In genomic region chr11:16088774-16089173, GRCh38 we compare ENCODE assay signal across 22 cellular contexts.
"Had no signal": no experiment of that assay in that cellular context is flagged by ENCODE, and none has a peak within 500 bp of the region (broad histone marks: within the 10 kb centered on the region; RNA-seq: fewer than 3 reads in every experiment).

No MANE protein-coding gene starts in this region.

- DNase-seq: hippocampal formation; kidney; left ventricle myocardium inferior; mesendoderm; naive thymus-derived CD4-positive, alpha-beta T cell; ovary; spleen; stimulated activated CD4-positive, alpha-beta T cell treated with anti-CD3 and anti-CD28 coated beads, Interleukin-4, amount 100 ng/mL, for 24 hours; stimulated activated naive CD4-positive, alpha-beta T cell treated with Interleukin-2 at 50 U/mL for 16 hours; stimulated activated naive CD8-positive, alpha-beta T cell treated with anti-CD3 and anti-CD28 coated beads, Interleukin-15, amount 100 ng/mL, for 72 hours; substantia nigra; uterus had no signal

- H3K36me3 Mint-ChIP-seq: mesothelial cell of epicardium; naive thymus-derived CD4-positive, alpha-beta T cell; natural killer cell treated with Interleukin-12 subunit alpha and Interleukin-12 subunit beta and Interleukin-15 and Interleukin-18, amount 100 ng/mL, for 72 hours; stimulated activated memory B cell treated with anti-CD40 and anti-IgM and Interleukin-4, amounts not matched to agents 10 μg/mL and 1 μg/mL and 100 μg/mL, for 72 hours; type B pancreatic cell had no signal

- H3K9me3 ChIP-seq: left ventricle myocardium inferior, ovary, right atrium auricular region, spleen, tibial nerve, uterus had no signal

- H3K36me3 ChIP-seq: left ventricle myocardium inferior, ovary, right atrium auricular region, spleen, tibial nerve, uterus had no signal

- H3K27ac Mint-ChIP-seq: mesothelial cell of epicardium; naive thymus-derived CD4-positive, alpha-beta T cell; natural killer cell treated with Interleukin-12 subunit alpha and Interleukin-12 subunit beta and Interleukin-15 and Interleukin-18, amount 100 ng/mL, for 72 hours; progenitor cell of endocrine pancreas; stimulated activated memory B cell treated with anti-CD40 and anti-IgM and Interleukin-4, amounts not matched to agents 10 μg/mL and 1 μg/mL and 100 μg/mL, for 72 hours; stimulated activated naive CD8-positive, alpha-beta T cell treated with anti-CD3 and anti-CD28 coated beads, Interleukin-15, amount 100 ng/mL, for 72 hours; type B pancreatic cell had no signal

- H3K4me1 ChIP-seq: spleen, uterus had no signal

- H3K4me1 Mint-ChIP-seq: naive thymus-derived CD4-positive, alpha-beta T cell; stimulated activated memory B cell treated with anti-CD40 and anti-IgM and Interleukin-4, amounts not matched to agents 10 μg/mL and 1 μg/mL and 100 μg/mL, for 72 hours; stimulated activated naive CD8-positive, alpha-beta T cell treated with anti-CD3 and anti-CD28 coated beads, Interleukin-15, amount 100 ng/mL, for 72 hours had no signal

- H3K4me3 Mint-ChIP-seq: mesothelial cell of epicardium; naive thymus-derived CD4-positive, alpha-beta T cell; natural killer cell treated with Interleukin-12 subunit alpha and Interleukin-12 subunit beta and Interleukin-15 and Interleukin-18, amount 100 ng/mL, for 72 hours; stimulated activated memory B cell treated with anti-CD40 and anti-IgM and Interleukin-4, amounts not matched to agents 10 μg/mL and 1 μg/mL and 100 μg/mL, for 72 hours; stimulated activated naive CD8-positive, alpha-beta T cell treated with anti-CD3 and anti-CD28 coated beads, Interleukin-15, amount 100 ng/mL, for 72 hours; type B pancreatic cell had no signal

- FAIRE-seq: kidney had no signal

- H3K27me3 Mint-ChIP-seq: naive thymus-derived CD4-positive, alpha-beta T cell; natural killer cell treated with Interleukin-12 subunit alpha and Interleukin-12 subunit beta and Interleukin-15 and Interleukin-18, amount 100 ng/mL, for 72 hours; stimulated activated memory B cell treated with anti-CD40 and anti-IgM and Interleukin-4, amounts not matched to agents 10 μg/mL and 1 μg/mL and 100 μg/mL, for 72 hours; stimulated activated naive CD8-positive, alpha-beta T cell treated with anti-CD3 and anti-CD28 coated beads, Interleukin-15, amount 100 ng/mL, for 72 hours had no signal

- H3K27ac ChIP-seq: left ventricle myocardium inferior, ovary, right atrium auricular region, skin epidermis, spleen, tibial nerve, uterus had no signal

- ATAC-seq: naive thymus-derived CD4-positive, alpha-beta T cell; natural killer cell treated with Interleukin-12 subunit alpha and Interleukin-12 subunit beta and Interleukin-15 and Interleukin-18, amount 100 ng/mL, for 72 hours; sciatic nerve; stimulated activated memory B cell treated with anti-CD40 and anti-IgM and Interleukin-4, amounts not matched to agents 10 μg/mL and 1 μg/mL and 100 μg/mL, for 72 hours; stimulated activated naive CD8-positive, alpha-beta T cell treated with anti-CD3 and anti-CD28 coated beads, Interleukin-15, amount 100 ng/mL, for 72 hours had no signal

- H3K4me3 ChIP-seq: left ventricle myocardium inferior, lung, ovary, right atrium auricular region, skin epidermis, spleen, tibial nerve, uterus had no signal

- H3K9me3 Mint-ChIP-seq: mesothelial cell of epicardium; stimulated activated memory B cell treated with anti-CD40 and anti-IgM and Interleukin-4, amounts not matched to agents 10 μg/mL and 1 μg/mL and 100 μg/mL, for 72 hours; stimulated activated naive CD8-positive, alpha-beta T cell treated with anti-CD3 and anti-CD28 coated beads, Interleukin-15, amount 100 ng/mL, for 72 hours; type B pancreatic cell had no signal

- H3K27me3 ChIP-seq: ovary, right atrium auricular region, spleen, tibial nerve, uterus had no signal
